In genomic region chr15:73340502-73341192, GRCh38 we compare ENCODE assay signal across 29 cellular contexts. TPM values are rescaled to one million over a fixed set of nuclear protein-coding genes. Genes with fewer than 3 reads are reported as not detected.
"Had no signal": no experiment of that assay in that cellular context is flagged by ENCODE, and none has a peak within 500 bp of the region (broad histone marks: within the 10 kb centered on the region; RNA-seq: fewer than 3 reads in every experiment).

No MANE protein-coding gene starts in this region.

- H3K4me1 ChIP-seq: ascending aorta, Peyer's patch, SJSA1 had no signal

- DNase-seq: activated B cell treated with CpG ODN at 0.5 μM for 24 hours; activated CD4-positive, alpha-beta T cell treated with anti-CD3 and anti-CD28 coated beads for 1 hour; activated CD4-positive, alpha-beta T cell treated with anti-CD3 and anti-CD28 coated beads for 48 hours; activated CD4-positive, alpha-beta T cell treated with anti-CD3 and anti-CD28 coated beads, Interleukin-2, amount 50 U/mL, for 48 hours; activated CD8-positive, alpha-beta T cell treated with anti-CD3 and anti-CD28 coated beads, Interleukin-2, amount 10 ng/mL, durations not matched to agents 7 days and 5 days; activated gamma-delta T cell; activated naive CD4-positive, alpha-beta T cell treated with Interleukin-2 at 50 U/mL for 16 hours; activated naive CD8-positive, alpha-beta T cell treated with anti-CD3 and anti-CD28 coated beads, Interleukin-2, amount 10 ng/mL, durations not matched to agents 7 days and 5 days; activated T-cell treated with anti-CD3 and anti-CD28 coated beads, Interleukin-2, amount 50 U/mL, for 24 hours; amygdala; Kasumi-1; KG1; MG63; NCI-H1048; NCI-H1105 treated with DMSO at 0.1 percent for 48 hours; NCI-H1436; NCI-H1694; NCI-H1930; NCI-H2081 treated with DMSO at 0.1 percent for 48 hours; NCI-H345; NCI-H524 treated with DMSO at 0.1 percent for 48 hours; Peyer's patch; RPMI8226; SHP77 treated with DMSO at 0.1 percent for 48 hours; SK-N-SH had no signal

- H3K9me2 ChIP-seq: SK-N-SH had no signal

- H3K9me3 ChIP-seq: ascending aorta, Peyer's patch, SJSA1, SK-N-SH had no signal

- ATAC-seq: activated CD8-positive, alpha-beta T cell treated with anti-CD3 and anti-CD28 coated beads, Interleukin-2, amount 10 ng/mL, durations not matched to agents 7 days and 5 days had no signal

- H3K4me2 ChIP-seq: SK-N-SH had no signal

- H3K36me3 ChIP-seq: ascending aorta, MG63, Peyer's patch, SJSA1 had no signal

- H3K27ac ChIP-seq: ascending aorta, Peyer's patch, SJSA1 had no signal

- H3K4me3 ChIP-seq: ascending aorta, MG63, Peyer's patch, SJSA1 had no signal

- H3K27me3 ChIP-seq: ascending aorta, MG63, Peyer's patch had no signal

- H3K9ac ChIP-seq: SK-N-SH had no signal

RNA-seq across cellular contexts. Expression of gene HCN4, which starts 28.1 kb away (rescaled TPM):
- total RNA-seq: activated B cell treated with CpG ODN at 0.5 μM for 24 hours; activated CD8-positive, alpha-beta T cell treated with anti-CD3 and anti-CD28 coated beads, Interleukin-2, amount 10 ng/mL, durations not matched to agents 7 days and 5 days; activated naive CD8-positive, alpha-beta T cell treated with anti-CD3 and anti-CD28 coated beads, Interleukin-2, amount 10 ng/mL, durations not matched to agents 7 days and 5 days; ascending aorta; NCI-H460; SJSA1 had no signal
- polyA plus RNA-seq: IgD-negative memory B cell, SK-N-SH had no signal
